Comparison of ENCODE assay signal across 19 cellular contexts in the genomic region with DNA sequence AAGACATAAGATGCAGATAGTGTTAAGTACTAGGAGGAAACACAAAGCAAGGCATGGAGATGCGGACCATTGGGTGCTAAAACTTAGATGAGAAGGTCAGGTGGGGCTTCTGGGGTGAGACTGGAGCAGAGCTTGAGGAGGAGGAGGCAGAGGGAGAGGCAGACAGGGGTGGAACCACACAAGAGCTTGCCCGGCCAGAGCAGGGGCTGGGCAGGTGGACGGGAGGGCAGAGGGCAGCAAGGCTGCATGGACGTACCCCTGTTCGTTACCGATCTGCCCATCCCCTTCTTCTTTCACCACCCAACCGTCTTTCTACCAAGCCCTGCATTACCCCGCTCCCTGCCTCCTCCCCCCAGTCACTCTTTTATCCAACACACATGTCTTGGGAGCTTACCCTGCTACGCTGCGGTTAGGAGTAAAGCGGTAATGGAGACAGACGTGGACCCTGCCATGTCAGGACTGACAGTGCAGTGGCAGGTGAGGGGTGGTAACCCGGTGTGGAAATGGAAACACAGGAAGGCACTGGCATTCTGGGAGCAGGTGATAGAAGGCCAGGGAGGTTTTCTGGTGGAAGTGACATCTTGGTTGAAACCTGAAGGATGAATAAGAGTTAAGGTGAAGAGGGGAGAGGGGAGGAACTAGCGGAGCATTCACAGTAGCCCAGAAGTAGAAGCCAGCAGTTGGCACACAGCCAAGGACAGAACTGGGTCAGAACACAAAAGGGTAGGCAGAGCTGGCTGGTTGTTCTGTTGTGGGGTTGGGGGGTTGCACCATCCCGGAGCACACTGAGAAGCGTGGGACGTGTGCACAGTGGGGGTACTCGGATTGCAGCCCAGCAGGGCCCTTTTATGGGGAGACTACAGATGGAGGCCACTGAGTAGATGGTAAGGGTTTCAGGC.
DNase-seq lines count a peak whose midpoint lies in the region; ATAC-seq and TF ChIP-seq lines count a peak whose summit lies in the region.
"Had no signal": no experiment of that assay in that cellular context is flagged by ENCODE, and none has a peak within 500 bp of the region (broad histone marks: within the 10 kb centered on the region; RNA-seq: fewer than 3 reads in every experiment).

No MANE protein-coding gene starts in this region.

- H3K9me3 Mint-ChIP-seq in activated CD4-positive, alpha-beta T cell treated with anti-CD3 and anti-CD28 coated beads, Interleukin-2, amount 10 ng/mL, durations not matched to agents 7 days and 5 days: no peaks in the 10 kb centered on the region
- H3K9me3 Mint-ChIP-seq in activated CD4-positive, alpha-beta T cell treated with anti-CD3 and anti-CD28 coated beads, Interleukin-2, amount 10 ng/mL, durations not matched to agents 24 days and 14 days: no peaks in the 10 kb centered on the region
- H3K9me3 Mint-ChIP-seq in activated CD8-positive, alpha-beta T cell treated with anti-CD3 and anti-CD28 coated beads for 36 hours: no peaks in the 10 kb centered on the region
- H3K9me3 Mint-ChIP-seq: CD4-positive, alpha-beta T cell; nephron progenitor cell had no signal

- H3K27me3 Mint-ChIP-seq in activated CD4-positive, alpha-beta T cell treated with anti-CD3 and anti-CD28 coated beads, Interleukin-2, amount 10 ng/mL, durations not matched to agents 7 days and 5 days: no peaks in the 10 kb centered on the region
- no peaks in the 10 kb centered on the region for H3K27me3 Mint-ChIP-seq in activated CD4-positive, alpha-beta T cell treated with anti-CD3 and anti-CD28 coated beads, Interleukin-2, amount 10 ng/mL, durations not matched to agents 24 days and 14 days
- H3K27me3 Mint-ChIP-seq in activated CD8-positive, alpha-beta T cell treated with anti-CD3 and anti-CD28 coated beads for 36 hours: peaks cover 6% of the 10 kb centered on the region

- no peak for TF ChIP-seq CTCF in testis (IDR thresholded peaks at IDR 0.05)
- no peak for TF ChIP-seq CTCF in activated CD8-positive, alpha-beta T cell treated with anti-CD3 and anti-CD28 coated beads for 36 hours (IDR thresholded peaks at IDR 0.05)

- no peak overlapping the region for H3K4me3 ChIP-seq in testis
- H3K4me3 ChIP-seq: A549, ascending aorta, gastroesophageal sphincter, tibial nerve had no signal

- H3K9me3 ChIP-seq in testis: no peaks in the 10 kb centered on the region
- H3K9me3 ChIP-seq: A549, ascending aorta, gastroesophageal sphincter, tibial nerve had no signal

- WGBS in testis, 2 donors: 83 to 84% methylated on average over 18 of the region's 18 CpGs

- no peak overlapping the region for H3K27ac Mint-ChIP-seq in activated CD4-positive, alpha-beta T cell treated with anti-CD3 and anti-CD28 coated beads, Interleukin-2, amount 10 ng/mL, durations not matched to agents 7 days and 5 days
- no peak overlapping the region for H3K27ac Mint-ChIP-seq in activated CD4-positive, alpha-beta T cell treated with anti-CD3 and anti-CD28 coated beads, Interleukin-2, amount 10 ng/mL, durations not matched to agents 24 days and 14 days
- H3K27ac Mint-ChIP-seq in activated CD8-positive, alpha-beta T cell treated with anti-CD3 and anti-CD28 coated beads for 36 hours: no peak overlapping the region
- H3K27ac Mint-ChIP-seq: CD4-positive, alpha-beta T cell; nephron progenitor cell had no signal

- no peaks in the 10 kb centered on the region for H3K36me3 ChIP-seq in testis (ENCODE audit: low read depth, missing control alignments)
- H3K36me3 ChIP-seq: ascending aorta, gastroesophageal sphincter, tibial nerve had no signal

- CTCF ChIA-PET in activated CD4-positive, alpha-beta T cell treated with anti-CD3 and anti-CD28 coated beads, Interleukin-2, amount 10 ng/mL, durations not matched to agents 7 days and 5 days (lab: Charles Lee): no interaction called here
- CTCF ChIA-PET in activated CD8-positive, alpha-beta T cell treated with anti-CD3 and anti-CD28 coated beads for 36 hours (lab: Charles Lee): no interaction called here

- no peaks in the 10 kb centered on the region for H3K36me3 Mint-ChIP-seq in activated CD4-positive, alpha-beta T cell treated with anti-CD3 and anti-CD28 coated beads, Interleukin-2, amount 10 ng/mL, durations not matched to agents 7 days and 5 days (ENCODE audit: low read depth)
- no peaks in the 10 kb centered on the region for H3K36me3 Mint-ChIP-seq in activated CD4-positive, alpha-beta T cell treated with anti-CD3 and anti-CD28 coated beads, Interleukin-2, amount 10 ng/mL, durations not matched to agents 24 days and 14 days (ENCODE audit: low read depth)
- no peaks in the 10 kb centered on the region for H3K36me3 Mint-ChIP-seq in activated CD8-positive, alpha-beta T cell treated with anti-CD3 and anti-CD28 coated beads for 36 hours (ENCODE audit: low read depth)

- H3K4me3 Mint-ChIP-seq in activated CD4-positive, alpha-beta T cell treated with anti-CD3 and anti-CD28 coated beads, Interleukin-2, amount 10 ng/mL, durations not matched to agents 7 days and 5 days: no peak overlapping the region
- no peak overlapping the region for H3K4me3 Mint-ChIP-seq in activated CD4-positive, alpha-beta T cell treated with anti-CD3 and anti-CD28 coated beads, Interleukin-2, amount 10 ng/mL, durations not matched to agents 24 days and 14 days
- H3K4me3 Mint-ChIP-seq in activated CD8-positive, alpha-beta T cell treated with anti-CD3 and anti-CD28 coated beads for 36 hours: no peak overlapping the region
- H3K4me3 Mint-ChIP-seq: CD4-positive, alpha-beta T cell; nephron progenitor cell had no signal

- intact Hi-C loops in activated CD4-positive, alpha-beta T cell treated with anti-CD3 and anti-CD28 coated beads, Interleukin-2, amount 10 ng/mL, durations not matched to agents 24 days and 14 days (cut with micrococcal nuclease): no loop called here
- intact Hi-C loops in testis (cut with DNase I; ENCODE audit: low total_unique reads): no loop called here
- intact Hi-C loops in activated CD8-positive, alpha-beta T cell treated with anti-CD3 and anti-CD28 coated beads for 36 hours (cut with micrococcal nuclease): no loop called here

- DNase-seq in activated CD4-positive, alpha-beta T cell treated with anti-CD3 and anti-CD28 coated beads, Interleukin-2, amount 10 ng/mL, durations not matched to agents 7 days and 5 days: peak; percentile 1
- no peak for DNase-seq in activated CD4-positive, alpha-beta T cell treated with anti-CD3 and anti-CD28 coated beads, Interleukin-2, amount 10 ng/mL, durations not matched to agents 24 days and 14 days
- DNase-seq in cerebellum (ENCODE audit: low spot score): peak; percentile 68
- DNase-seq in midbrain (lab: John Stamatoyannopoulos, UW): peak; percentile 57
- peak; percentile 13 for DNase-seq in testis
- no peak for DNase-seq in activated CD8-positive, alpha-beta T cell treated with anti-CD3 and anti-CD28 coated beads for 36 hours
- DNase-seq in NCI-H2227 treated with DMSO at 0.1 percent for 48 hours (lab: John Stamatoyannopoulos, UW): no peak
- DNase-seq: activated CD4-positive, alpha-beta T cell treated with anti-CD3 and anti-CD28 coated beads, Interleukin-2, amount 50 U/mL, for 4 hours; NCI-H2081 treated with DMSO at 0.1 percent for 48 hours; nephron progenitor cell; stimulated activated CD4-positive, alpha-beta T cell treated with anti-CD3 and anti-CD28 coated beads, Interleukin-4, amount 100 ng/mL, for 24 hours; stimulated activated CD8-positive, alpha-beta memory T cell treated with anti-CD3 and anti-CD28 coated beads, Interleukin-4, amount 100 ng/mL, for 48 hours had no signal

- ATAC-seq in activated CD8-positive, alpha-beta T cell treated with anti-CD3 and anti-CD28 coated beads for 36 hours: no peak
- ATAC-seq in GM21576 (IDR thresholded peaks at IDR 0.05; ENCODE audit: unreplicated experiment): no peak
- ATAC-seq: A549, gastroesophageal sphincter had no signal

- H3K27me3 ChIP-seq in testis: no peaks in the 10 kb centered on the region
- H3K27me3 ChIP-seq: ascending aorta, tibial nerve had no signal

- no peak for TF ChIP-seq POLR2A in testis (IDR thresholded peaks at IDR 0.05)

- H3K4me1 ChIP-seq in testis: no peaks in the 10 kb centered on the region
- H3K4me1 ChIP-seq: A549, ascending aorta, gastroesophageal sphincter, tibial nerve had no signal

- POLR2A ChIA-PET in activated CD4-positive, alpha-beta T cell treated with anti-CD3 and anti-CD28 coated beads, Interleukin-2, amount 10 ng/mL, durations not matched to agents 7 days and 5 days (lab: Charles Lee): no interaction called here
- POLR2A ChIA-PET in activated CD8-positive, alpha-beta T cell treated with anti-CD3 and anti-CD28 coated beads for 36 hours (lab: Charles Lee): no interaction called here

- H3K27ac ChIP-seq in testis: no peak overlapping the region
- H3K27ac ChIP-seq: A549, ascending aorta, epithelial cell of prostate, gastroesophageal sphincter, tibial nerve had no signal

- H3K4me1 Mint-ChIP-seq in activated CD4-positive, alpha-beta T cell treated with anti-CD3 and anti-CD28 coated beads, Interleukin-2, amount 10 ng/mL, durations not matched to agents 7 days and 5 days: no peaks in the 10 kb centered on the region
- no peaks in the 10 kb centered on the region for H3K4me1 Mint-ChIP-seq in activated CD4-positive, alpha-beta T cell treated with anti-CD3 and anti-CD28 coated beads, Interleukin-2, amount 10 ng/mL, durations not matched to agents 24 days and 14 days
- no peaks in the 10 kb centered on the region for H3K4me1 Mint-ChIP-seq in activated CD8-positive, alpha-beta T cell treated with anti-CD3 and anti-CD28 coated beads for 36 hours (ENCODE audit: low read depth)

Comparison
In these comparisons a context has a peak if more than half of its experiments do, and no peak if none do; other contexts are left out.
1. DNase-seq: peak in activated CD4-positive, alpha-beta T cell treated with anti-CD3 and anti-CD28 coated beads, Interleukin-2, amount 10 ng/mL, durations not matched to agents 7 days and 5 days (single experiment), cerebellum (single experiment), midbrain (single experiment) and testis (single experiment); none in activated CD4-positive, alpha-beta T cell treated with anti-CD3 and anti-CD28 coated beads, Interleukin-2, amount 10 ng/mL, durations not matched to agents 24 days and 14 days (single experiment), activated CD8-positive, alpha-beta T cell treated with anti-CD3 and anti-CD28 coated beads for 36 hours (single experiment) and NCI-H2227 treated with DMSO at 0.1 percent for 48 hours (single experiment).